26 cellular contexts compared by ENCODE assay signal in the genomic region with DNA sequence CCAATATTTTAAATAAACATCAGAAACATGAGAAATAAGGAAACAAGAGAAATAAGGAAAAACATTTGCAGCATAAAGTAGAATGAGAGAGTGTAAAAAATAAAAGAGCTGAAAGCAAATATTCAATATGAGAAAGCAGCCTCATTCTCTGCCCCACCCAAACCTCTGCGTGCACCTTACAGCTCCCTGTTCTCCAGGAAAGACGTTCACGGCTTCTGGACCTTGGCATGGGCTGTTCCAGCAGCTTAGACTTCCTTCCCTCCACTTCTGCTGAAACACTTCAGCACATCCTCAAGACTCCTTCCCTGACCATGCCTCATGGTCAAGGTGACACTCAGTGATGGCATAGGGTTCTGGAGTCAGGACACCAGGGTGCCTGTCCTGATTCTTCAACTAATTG. TPM values are rescaled to one million over a fixed set of nuclear protein-coding genes. Genes with fewer than 3 reads are reported as not detected.
"Had no signal": no experiment of that assay in that cellular context is flagged by ENCODE, and none has a peak within 500 bp of the region (broad histone marks: within the 10 kb centered on the region; RNA-seq: fewer than 3 reads in every experiment).

No MANE protein-coding gene starts in this region.

- H3K36me3 ChIP-seq: heart left ventricle, left lung, lower lobe of right lung, ovary, right atrium auricular region, right lobe of liver, thyroid gland, uterus had no signal

- H3K9me3 ChIP-seq: heart left ventricle, left lung, lower lobe of right lung, ovary, right atrium auricular region, right lobe of liver, testis, thyroid gland, uterus had no signal

- FAIRE-seq: islet of Langerhans had no signal

- H3K4me3 Mint-ChIP-seq: immature natural killer cell; naive thymus-derived CD4-positive, alpha-beta T cell; natural killer cell treated with Interleukin-12 subunit alpha and Interleukin-12 subunit beta and Interleukin-15 and Interleukin-18, amount 100 ng/mL, for 72 hours; stimulated activated memory B cell treated with anti-CD40 and anti-IgM and Interleukin-4, amounts not matched to agents 10 μg/mL and 1 μg/mL and 100 μg/mL, for 72 hours; stimulated activated naive CD8-positive, alpha-beta T cell treated with anti-CD3 and anti-CD28 coated beads, Interleukin-15, amount 100 ng/mL, for 72 hours; type B pancreatic cell had no signal

- H3K27ac Mint-ChIP-seq: immature natural killer cell; natural killer cell treated with Interleukin-12 subunit alpha and Interleukin-12 subunit beta and Interleukin-15 and Interleukin-18, amount 100 ng/mL, for 72 hours; progenitor cell of endocrine pancreas; stimulated activated memory B cell treated with anti-CD40 and anti-IgM and Interleukin-4, amounts not matched to agents 10 μg/mL and 1 μg/mL and 100 μg/mL, for 72 hours; stimulated activated naive CD8-positive, alpha-beta T cell treated with anti-CD3 and anti-CD28 coated beads, Interleukin-15, amount 100 ng/mL, for 72 hours; type B pancreatic cell had no signal

- H3K9me3 Mint-ChIP-seq: naive thymus-derived CD4-positive, alpha-beta T cell; natural killer cell treated with Interleukin-12 subunit alpha and Interleukin-12 subunit beta and Interleukin-15 and Interleukin-18, amount 100 ng/mL, for 72 hours; stimulated activated memory B cell treated with anti-CD40 and anti-IgM and Interleukin-4, amounts not matched to agents 10 μg/mL and 1 μg/mL and 100 μg/mL, for 72 hours; stimulated activated naive CD8-positive, alpha-beta T cell treated with anti-CD3 and anti-CD28 coated beads, Interleukin-15, amount 100 ng/mL, for 72 hours; type B pancreatic cell had no signal

- H3K4me1 ChIP-seq: uterus had no signal

- H3K27ac ChIP-seq: heart left ventricle, left lung, lower lobe of right lung, ovary, right atrium auricular region, right lobe of liver, testis, thyroid gland, uterus had no signal

- DNase-seq: hypothalamus; immature natural killer cell; left lung; lower lobe of right lung; mammary epithelial cell; mesenchymal stem cell; naive thymus-derived CD4-positive, alpha-beta T cell; ovary; right lobe of liver; stimulated activated CD4-positive, alpha-beta T cell treated with anti-CD3 and anti-CD28 coated beads, Interleukin-12 subunit alpha, Interleukin-12 subunit beta, amount 100 ng/mL, for 4 hours; stimulated activated CD4-positive, alpha-beta T cell treated with anti-CD3 and anti-CD28 coated beads, Interleukin-15, amount 100 ng/mL, for 24 hours; stimulated activated CD4-positive, alpha-beta T cell treated with anti-CD3 and anti-CD28 coated beads, Interleukin-2, amount 100 ng/mL, for 24 hours; stimulated activated CD4-positive, alpha-beta T cell treated with anti-CD3 and anti-CD28 coated beads, Interleukin-4, amount 100 ng/mL, for 1 hour; stimulated activated naive CD4-positive, alpha-beta T cell treated with Interleukin-2 at 50 U/mL for 16 hours; stimulated activated naive CD8-positive, alpha-beta T cell treated with anti-CD3 and anti-CD28 coated beads, Interleukin-15, amount 100 ng/mL, for 72 hours; substantia nigra; testis; thyroid gland; uterus had no signal

- H3K27me3 Mint-ChIP-seq: stimulated activated memory B cell treated with anti-CD40 and anti-IgM and Interleukin-4, amounts not matched to agents 10 μg/mL and 1 μg/mL and 100 μg/mL, for 72 hours had no signal

- H3K4me1 Mint-ChIP-seq: immature natural killer cell; stimulated activated naive CD8-positive, alpha-beta T cell treated with anti-CD3 and anti-CD28 coated beads, Interleukin-15, amount 100 ng/mL, for 72 hours had no signal

- ATAC-seq: heart left ventricle; left lung; lower lobe of right lung; naive thymus-derived CD4-positive, alpha-beta T cell; natural killer cell treated with Interleukin-12 subunit alpha and Interleukin-12 subunit beta and Interleukin-15 and Interleukin-18, amount 100 ng/mL, for 72 hours; right lobe of liver; stimulated activated memory B cell treated with anti-CD40 and anti-IgM and Interleukin-4, amounts not matched to agents 10 μg/mL and 1 μg/mL and 100 μg/mL, for 72 hours; stimulated activated naive CD8-positive, alpha-beta T cell treated with anti-CD3 and anti-CD28 coated beads, Interleukin-15, amount 100 ng/mL, for 72 hours had no signal

- H3K4me3 ChIP-seq: heart left ventricle, left lung, lower lobe of right lung, ovary, right atrium auricular region, right lobe of liver, testis, thyroid gland, uterus had no signal

- H3K27me3 ChIP-seq: ovary, right atrium auricular region, right lobe of liver, testis, thyroid gland, uterus had no signal

RNA-seq across cellular contexts. Expression of a gene that starts 23.3 kb away (rescaled TPM):
- total RNA-seq: mammary epithelial cell; naive thymus-derived CD4-positive, alpha-beta T cell; natural killer cell treated with Interleukin-12 subunit alpha and Interleukin-12 subunit beta and Interleukin-15 and Interleukin-18, amount 100 ng/mL, for 72 hours had no signal
- polyA plus RNA-seq: immature natural killer cell; naive thymus-derived CD4-positive, alpha-beta T cell had no signal
